ENCODE assay signal across 10 cellular contexts in the genomic region with DNA sequence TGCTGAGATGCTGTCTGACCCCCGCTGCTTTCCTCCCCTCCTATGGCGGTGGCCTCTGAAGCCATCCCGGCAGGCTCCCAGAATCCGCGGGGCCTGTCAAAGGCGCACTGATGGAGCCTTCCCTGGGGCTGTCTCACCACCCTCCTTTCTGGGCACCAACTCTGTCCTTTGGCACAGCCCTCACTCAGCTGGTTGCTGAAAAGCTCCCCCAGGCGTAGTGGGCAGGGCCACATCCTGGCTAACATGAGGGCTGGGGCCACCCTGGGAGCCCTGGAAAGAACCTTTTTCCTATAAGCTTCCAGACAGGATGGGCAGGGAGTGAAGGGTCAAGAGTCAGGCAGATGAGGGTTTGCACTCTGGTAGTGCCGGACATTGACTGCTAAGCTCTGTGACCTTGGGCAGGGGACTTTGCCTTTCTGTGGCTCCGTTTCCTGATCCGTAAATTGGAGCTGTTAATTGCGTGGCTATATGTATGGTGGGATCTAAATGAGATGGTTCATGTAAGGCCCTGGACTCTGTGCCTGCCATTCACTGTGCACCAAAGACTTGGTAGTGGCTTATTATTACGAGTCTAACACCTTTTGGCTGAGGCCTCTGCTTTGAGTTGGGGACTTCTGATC. TPM values are rescaled to one million over a fixed set of nuclear protein-coding genes. Genes with fewer than 3 reads are reported as not detected.
DNase-seq lines count a peak whose midpoint lies in the region; ATAC-seq and TF ChIP-seq lines count a peak whose summit lies in the region.
"Had no signal": no experiment of that assay in that cellular context is flagged by ENCODE, and none has a peak within 500 bp of the region (broad histone marks: within the 10 kb centered on the region; RNA-seq: fewer than 3 reads in every experiment).

No MANE protein-coding gene starts in this region.

- H3K4me1 Mint-ChIP-seq in T-helper 1 cell treated with Interleukin-12 subunit alpha and Interleukin-12 subunit beta and Interleukin-4 antibody, amounts not matched to agents 30 μg/mL and 1 μg/mL, for 36 hours (ENCODE audit: low read depth) = peaks cover 51% of the 10 kb centered on the region
- H3K4me1 Mint-ChIP-seq in progenitor cell of endocrine pancreas (ENCODE audit: low read depth) = no peaks in the 10 kb centered on the region

- no peaks in the 10 kb centered on the region for H3K9me3 Mint-ChIP-seq in T-helper 1 cell treated with Interleukin-12 subunit alpha and Interleukin-12 subunit beta and Interleukin-4 antibody, amounts not matched to agents 30 μg/mL and 1 μg/mL, for 36 hours
- no peaks in the 10 kb centered on the region for H3K9me3 Mint-ChIP-seq in progenitor cell of endocrine pancreas (ENCODE audit: low read depth)

- no peaks in the 10 kb centered on the region for H3K27me3 Mint-ChIP-seq in T-helper 1 cell treated with Interleukin-12 subunit alpha and Interleukin-12 subunit beta and Interleukin-4 antibody, amounts not matched to agents 30 μg/mL and 1 μg/mL, for 36 hours (ENCODE audit: low read depth)
- H3K27me3 Mint-ChIP-seq in progenitor cell of endocrine pancreas = no peaks in the 10 kb centered on the region

- no peak for TF ChIP-seq POLR2A in body of pancreas (IDR thresholded peaks at IDR 0.05)

- H3K4me3 Mint-ChIP-seq in T-helper 1 cell treated with Interleukin-12 subunit alpha and Interleukin-12 subunit beta and Interleukin-4 antibody, amounts not matched to agents 30 μg/mL and 1 μg/mL, for 36 hours = peak overlapping the region; percentile 70
- no peak overlapping the region for H3K4me3 Mint-ChIP-seq in progenitor cell of endocrine pancreas (ENCODE audit: low read depth)

- peak overlapping the region; percentile 78 for H3K27ac ChIP-seq in lower lobe of right lung
- peak overlapping the region; percentile 10 for H3K27ac ChIP-seq in temporal lobe (ENCODE audit: low read depth, low read length)
- H3K27ac ChIP-seq in body of pancreas = peak overlapping the region in 2 of 4 donors; percentile 1 to 62

- H3K27me3 ChIP-seq in adipocyte (replicated peaks; ENCODE audit: control insufficient read depth, insufficient read depth, low read length) (no peaks in the 10 kb centered on the region), lower lobe of right lung (ENCODE audit: low read depth) (no peaks in the 10 kb centered on the region), body of pancreas (no peaks in the 10 kb centered on the region)

- no peak for ATAC-seq in lower lobe of right lung
- ATAC-seq in body of pancreas = no peak
- no peak for ATAC-seq in GM19395 (IDR thresholded peaks at IDR 0.05; ENCODE audit: unreplicated experiment)

- H3K36me3 ChIP-seq in adipocyte (ENCODE audit: control insufficient read depth, insufficient read depth, low read length, severe bottlenecking) = peaks cover 60% of the 10 kb centered on the region
- peaks cover 83% of the 10 kb centered on the region for H3K36me3 ChIP-seq in lower lobe of right lung
- peaks cover 5 to 9% of the 10 kb centered on the region in 2 donors for H3K36me3 ChIP-seq in body of pancreas (replicated peaks in 1 of 2; ENCODE audit: insufficient read depth in 1 of 2, low read depth in 2 of 2)

- peak overlapping the region; percentile 90 for H3K27ac Mint-ChIP-seq in T-helper 1 cell treated with Interleukin-12 subunit alpha and Interleukin-12 subunit beta and Interleukin-4 antibody, amounts not matched to agents 30 μg/mL and 1 μg/mL, for 36 hours
- no peak overlapping the region for H3K27ac Mint-ChIP-seq in progenitor cell of endocrine pancreas

- peak overlapping the region; percentile 40 for H3K9ac ChIP-seq in adipocyte (ENCODE audit: low read length)

- H3K36me3 Mint-ChIP-seq in T-helper 1 cell treated with Interleukin-12 subunit alpha and Interleukin-12 subunit beta and Interleukin-4 antibody, amounts not matched to agents 30 μg/mL and 1 μg/mL, for 36 hours (ENCODE audit: low read depth) = peaks cover 53% of the 10 kb centered on the region
- peaks cover 7% of the 10 kb centered on the region for H3K36me3 Mint-ChIP-seq in progenitor cell of endocrine pancreas (ENCODE audit: insufficient read depth)

- H3K9me3 ChIP-seq in adipocyte (ENCODE audit: control insufficient read depth, low read length) (no peaks in the 10 kb centered on the region), lower lobe of right lung (no peaks in the 10 kb centered on the region), body of pancreas (no peaks in the 10 kb centered on the region)

- H3K4me3 ChIP-seq in adipocyte (ENCODE audit: low read length) (no peak overlapping the region), lower lobe of right lung (peak overlapping the region; percentile 5), body of pancreas (no peak overlapping the region)

- WGBS in body of pancreas, 2 donors = 75 to 76% methylated on average over 7 to 12 of the region's 12 CpGs

- no peak for TF ChIP-seq CTCF in lower lobe of right lung (IDR thresholded peaks at IDR 0.05)
- TF ChIP-seq CTCF in body of pancreas (IDR thresholded peaks at IDR 0.05) = no peak
- no peak for TF ChIP-seq CTCF in progenitor cell of endocrine pancreas (IDR thresholded peaks at IDR 0.05; ENCODE audit: unreplicated experiment)

- DNase-seq in T-helper 1 cell = no peak
- DNase-seq in adipocyte (ENCODE audit: low read depth) = no peak
- DNase-seq in lower lobe of right lung = no peak
- DNase-seq in body of pancreas = no peak
- no peak for DNase-seq in progenitor cell of endocrine pancreas (ENCODE audit: low spot score, unreplicated experiment)
- DNase-seq: 8988T, SHP77 had no signal

- intact Hi-C loops in lower lobe of right lung (cut with DNase I) = no loop called here
- intact Hi-C loops in body of pancreas (cut with DNase I) = no loop called here

- H3K4me1 ChIP-seq in adipocyte (ENCODE audit: control insufficient read depth, insufficient read depth, low read length) = peaks cover 85% of the 10 kb centered on the region
- peaks cover 96% of the 10 kb centered on the region for H3K4me1 ChIP-seq in lower lobe of right lung
- H3K4me1 ChIP-seq in body of pancreas = peaks cover 42% of the 10 kb centered on the region

RNA-seq across cellular contexts. Expression of gene LASP1, which starts 27.9 kb away (rescaled TPM):
- total RNA-seq in lower lobe of right lung = 158 TPM
- 53.1 TPM for total RNA-seq in temporal lobe
- 10 to 100 TPM; 70.3 to 76.1 TPM for total RNA-seq in body of pancreas
- 134 and 135 TPM in 2 replicates for total RNA-seq in progenitor cell of endocrine pancreas

RNA-seq across cellular contexts. Expression of gene RPL23, which starts 44.3 kb away (rescaled TPM):
- total RNA-seq in lower lobe of right lung = 1,156 TPM
- total RNA-seq in temporal lobe = 919 TPM
- total RNA-seq in body of pancreas = 100 to 1,000 TPM; 693 to 755 TPM
- total RNA-seq in progenitor cell of endocrine pancreas = 1,623 and 1,642 TPM in 2 replicates
